ENCODE assay signal across 9 cellular contexts in the genomic region with DNA sequence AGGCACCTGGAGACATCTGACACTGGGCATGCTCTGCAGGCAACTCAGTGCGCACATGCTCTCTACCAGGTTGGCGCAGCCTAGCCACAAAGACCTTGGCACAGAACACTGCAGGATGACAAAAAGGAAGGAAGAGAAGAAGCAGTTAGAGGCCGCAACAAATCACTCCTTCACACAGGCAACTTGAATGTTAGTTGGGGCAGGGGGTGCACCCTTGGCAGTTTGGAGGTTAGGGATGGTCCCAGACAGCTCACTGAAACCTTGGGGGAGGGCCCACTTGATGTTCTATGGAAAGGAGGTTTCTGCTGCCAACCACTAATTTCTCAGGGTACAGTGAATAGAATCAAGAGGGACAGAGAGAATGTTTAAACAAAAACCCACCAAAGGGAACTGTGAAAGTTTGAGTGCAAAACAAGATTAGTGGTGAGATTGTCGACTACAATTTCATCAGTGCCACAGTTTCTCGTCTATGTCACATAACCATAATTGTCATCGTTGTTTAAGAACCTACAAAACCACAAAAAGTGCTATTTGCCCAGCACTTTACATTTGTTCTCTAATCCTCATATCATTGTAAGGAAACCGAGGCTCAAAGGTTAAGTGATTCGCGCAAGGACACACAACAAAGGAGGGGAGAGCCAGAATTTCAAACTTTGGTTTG. TPM values are rescaled to one million over a fixed set of nuclear protein-coding genes. Genes with fewer than 3 reads are reported as not detected.
DNase-seq lines count a peak whose midpoint lies in the region; ATAC-seq and TF ChIP-seq lines count a peak whose summit lies in the region.
"Had no signal": no experiment of that assay in that cellular context is flagged by ENCODE, and none has a peak within 500 bp of the region (broad histone marks: within the 10 kb centered on the region; RNA-seq: fewer than 3 reads in every experiment).

No MANE protein-coding gene starts in this region.

- intact Hi-C loops in breast epithelium (cut with DNase I; ENCODE audit: low total_unique reads), result no loop called here
- intact Hi-C loops in mammary epithelial cell (cut with micrococcal nuclease), result no loop called here
- intact Hi-C loops in activated CD4-positive, alpha-beta memory T cell treated with anti-CD3 and anti-CD28 coated beads for 36 hours (cut with micrococcal nuclease), result loop anchor here (1.0 kb wide), 3 partner anchors 32 to 50 kb away; no protein-coding TSS in a partner anchor
- intact Hi-C loops in right lobe of liver (cut with DNase I), result no loop called here

- in situ Hi-C loops in mammary epithelial cell (cut with MboI; ENCODE audit: low sequenced_read_pairs in 2 of 2), result no loop called here

- H3K27me3 ChIP-seq in breast epithelium (no peaks in the 10 kb centered on the region), mammary epithelial cell (ENCODE audit: insufficient read depth, low read length) (no peaks in the 10 kb centered on the region), right lobe of liver (no peaks in the 10 kb centered on the region)

- peak overlapping the region; percentile 6 to 72 for H3K27ac ChIP-seq in breast epithelium
- no peak overlapping the region for H3K27ac ChIP-seq in mammary epithelial cell (ENCODE audit: insufficient read depth, low read depth, low read length)
- H3K27ac ChIP-seq in right lobe of liver, result no peak overlapping the region

- dilution Hi-C loops in mammary epithelial cell (cut with HindIII; ENCODE audit: low sequenced_read_pairs), result loop anchor here (5.0 kb wide), 1 partner anchor 40 kb away; no protein-coding TSS in a partner anchor

- POLR2A ChIA-PET in activated CD4-positive, alpha-beta memory T cell treated with anti-CD3 and anti-CD28 coated beads for 36 hours (lab: Charles Lee), result interaction anchor here (1.4 to 1.6 kb wide), 2 partner anchors 27 to 49 kb away, joined by 4 to 8 read pairs; a partner anchor contains a TSS

- ATAC-seq in right lobe of liver (peak in 3 of 4 donors; percentile 16 to 30 (median 29)), HG02588 (IDR thresholded peaks at IDR 0.05; ENCODE audit: unreplicated experiment) (no peak)

- no peak overlapping the region for H2AFZ ChIP-seq in mammary epithelial cell (ENCODE audit: low read depth, low read length)

- 92% methylated on average over 9 of the region's 9 CpGs for WGBS in mammary epithelial cell (ENCODE audit: low coverage, missing lambda C conversion rate)
- WGBS in right lobe of liver (ENCODE audit: insufficient coverage, low coverage, low lambda C conversion rate, missing lambda C conversion rate), result 51% methylated on average over 9 of the region's 9 CpGs

- H3K79me2 ChIP-seq in mammary epithelial cell (ENCODE audit: insufficient read depth, low read length), result peaks cover 95% of the 10 kb centered on the region

- H3K4me3 ChIP-seq in breast epithelium, result no peak overlapping the region
- no peak overlapping the region for H3K4me3 ChIP-seq in mammary epithelial cell (replicated peaks in 1 of 3; ENCODE audit: insufficient read depth in 1 of 3, low read depth in 2 of 3, low read length in 3 of 3)
- H3K4me3 ChIP-seq in right lobe of liver, result no peak overlapping the region

- peaks cover 85% of the 10 kb centered on the region for H3K4me1 Mint-ChIP-seq in activated CD4-positive, alpha-beta memory T cell treated with anti-CD3 and anti-CD28 coated beads for 36 hours (ENCODE audit: low read depth)

- DNase-seq in breast epithelium (ENCODE audit: low spot score in 2 of 2) (peak in 1 of 2 donors; percentile 55), mammary epithelial cell (no peak), right lobe of liver (no peak), amniotic stem cell (lab: John Stamatoyannopoulos, UW) (no peak), DMS153 (lab: John Stamatoyannopoulos, UW) (no peak), T-helper 9 cell (no peak)
- DNase-seq in activated CD4-positive, alpha-beta memory T cell treated with anti-CD3 and anti-CD28 coated beads for 36 hours, result peak; percentile 77
- DNase-seq: NCI-H524 treated with DMSO at 0.1 percent for 48 hours had no signal

- no TSS peak for BruUV-seq in mammary epithelial cell (replicated peaks; lab: Mats Ljungman, UMichigan)

- no peaks in the 10 kb centered on the region for H3K27me3 Mint-ChIP-seq in activated CD4-positive, alpha-beta memory T cell treated with anti-CD3 and anti-CD28 coated beads for 36 hours

- TF ChIP-seq CTCF in breast epithelium (IDR thresholded peaks at IDR 0.05) (no peak), mammary epithelial cell (conservative IDR thresholded peaks at IDR 0.05 in 1 of 2, IDR thresholded peaks at IDR 0.05 in 1 of 2; ENCODE audit: extremely low read depth in 1 of 2, insufficient read depth in 1 of 2, low read depth in 1 of 2, low read length in 2 of 2) (no peak), right lobe of liver (IDR thresholded peaks at IDR 0.05) (no peak)

- CTCF ChIA-PET in mammary epithelial cell (lab: Charles Lee; ENCODE audit: low non-redundant PET), result interaction anchor here (0.7 kb wide), 1 partner anchor 332 kb away, joined by 3 read pairs; no protein-coding TSS in a partner anchor
- CTCF ChIA-PET in activated CD4-positive, alpha-beta memory T cell treated with anti-CD3 and anti-CD28 coated beads for 36 hours (lab: Charles Lee), result interaction anchor here (0.9 to 1.5 kb wide), 3 partner anchors 8 to 48 kb away, joined by 3 to 13 read pairs (median 4); no protein-coding TSS in a partner anchor

- H3K9ac ChIP-seq in mammary epithelial cell (ENCODE audit: insufficient read depth, low read length), result no peak overlapping the region

- H3K4me2 ChIP-seq in mammary epithelial cell (ENCODE audit: insufficient read depth, low read depth, low read length), result no peak overlapping the region

- no peaks in the 10 kb centered on the region for H3K36me3 ChIP-seq in breast epithelium
- H3K36me3 ChIP-seq in mammary epithelial cell (ENCODE audit: insufficient read depth, low read length), result no peaks in the 10 kb centered on the region
- no peaks in the 10 kb centered on the region for H3K36me3 ChIP-seq in right lobe of liver

- H3K9me3 Mint-ChIP-seq in activated CD4-positive, alpha-beta memory T cell treated with anti-CD3 and anti-CD28 coated beads for 36 hours, result no peaks in the 10 kb centered on the region

- no peaks in the 10 kb centered on the region for H3K9me3 ChIP-seq in breast epithelium
- H3K9me3 ChIP-seq in mammary epithelial cell (replicated peaks; ENCODE audit: insufficient read depth, low read length), result no peaks in the 10 kb centered on the region
- no peaks in the 10 kb centered on the region for H3K9me3 ChIP-seq in right lobe of liver

- TF ChIP-seq POLR2A in breast epithelium (IDR thresholded peaks at IDR 0.05) (no peak), right lobe of liver (IDR thresholded peaks at IDR 0.05) (no peak)

- H4K20me1 ChIP-seq in mammary epithelial cell (ENCODE audit: insufficient read depth, low read length), result no peaks in the 10 kb centered on the region

- no peak overlapping the region for H3K4me3 Mint-ChIP-seq in activated CD4-positive, alpha-beta memory T cell treated with anti-CD3 and anti-CD28 coated beads for 36 hours

- H3K4me1 ChIP-seq in breast epithelium (peaks cover 0 to 18% of the 10 kb centered on the region in 2 donors), mammary epithelial cell (ENCODE audit: insufficient read depth, low read length) (peaks cover 33% of the 10 kb centered on the region), right lobe of liver (peaks cover 0 to 51% (median 19%) of the 10 kb centered on the region in 4 donors)

- peaks cover 2% of the 10 kb centered on the region for H3K36me3 Mint-ChIP-seq in activated CD4-positive, alpha-beta memory T cell treated with anti-CD3 and anti-CD28 coated beads for 36 hours

- H3K27ac Mint-ChIP-seq in activated CD4-positive, alpha-beta memory T cell treated with anti-CD3 and anti-CD28 coated beads for 36 hours, result peak overlapping the region; percentile 59

RNA-seq across cellular contexts. Expression of a gene that starts 48.7 kb away (rescaled TPM):
- total RNA-seq in breast epithelium (10 to 100 TPM; 60.3 to 81.5 (median 64.0) TPM), mammary epithelial cell (10 to 100 TPM; 39.2 to 62.0 TPM), right lobe of liver (10 to 100 TPM; 19.9 to 35.9 (median 28.4) TPM)
- 21.2 TPM for polyA plus RNA-seq in mammary epithelial cell
- polyA minus RNA-seq in mammary epithelial cell, result 61.3 TPM
- total RNA-seq in activated CD4-positive, alpha-beta memory T cell treated with anti-CD3 and anti-CD28 coated beads for 36 hours, result 10 to 100 TPM; 47.2 to 47.4 TPM

Comparison
In these comparisons a context has a peak if more than half of its experiments do, and no peak if none do; other contexts are left out.
1. H3K27ac ChIP-seq: peak in breast epithelium (2 of 2); none in mammary epithelial cell (single experiment) and right lobe of liver (0 of 3).